In the genomic region with DNA sequence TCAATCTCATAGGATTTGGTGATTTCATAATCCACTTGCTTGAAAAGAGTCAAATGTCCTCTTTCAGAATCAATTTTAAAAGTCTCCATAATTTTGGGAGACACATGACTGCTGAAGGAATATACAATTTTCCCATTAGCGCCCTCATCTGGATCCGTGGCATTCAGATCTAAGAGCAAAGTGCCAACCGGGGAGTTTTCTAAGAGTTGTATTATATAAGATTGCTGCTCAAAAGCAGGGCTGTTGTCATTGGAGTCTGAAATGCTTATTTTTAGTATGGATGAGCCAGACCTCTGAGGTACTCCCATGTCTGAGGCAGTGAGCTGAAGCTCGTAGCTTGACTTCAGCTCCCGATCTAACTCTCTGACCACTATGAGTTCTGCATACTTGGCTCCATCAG, we compare ENCODE assay signal across 11 cellular contexts. TPM values are rescaled to one million over a fixed set of nuclear protein-coding genes. Genes with fewer than 3 reads are reported as not detected.
DNase-seq lines count a peak whose midpoint lies in the region.
"Had no signal": no experiment of that assay in that cellular context is flagged by ENCODE, and none has a peak within 500 bp of the region (broad histone marks: within the 10 kb centered on the region; RNA-seq: fewer than 3 reads in every experiment).

No MANE protein-coding gene starts in this region.

- H3K36me3 ChIP-seq in GM23248 (ENCODE audit: low read depth) (peaks cover 46% of the 10 kb centered on the region), iPS-18a (ENCODE audit: control insufficient read depth, low read depth, low read length) (peaks cover 48% of the 10 kb centered on the region)

- peak overlapping the region; percentile 93 for H3K9ac ChIP-seq in GM23248
- peak overlapping the region; percentile 81 for H3K9ac ChIP-seq in iPS-18a (ENCODE audit: low read length)

- H3K27me3 ChIP-seq in GM23248 (replicated peaks; ENCODE audit: insufficient read depth) (no peaks in the 10 kb centered on the region), iPS-18a (ENCODE audit: control insufficient read depth, insufficient read depth, low read length) (no peaks in the 10 kb centered on the region)

- no peaks in the 10 kb centered on the region for H4K20me1 ChIP-seq in GM23248 (ENCODE audit: insufficient read depth)

- H3K4me1 ChIP-seq in GM23248 (ENCODE audit: insufficient read depth) (peaks cover 28% of the 10 kb centered on the region), iPS-18a (ENCODE audit: control insufficient read depth, low read depth, low read length) (peaks cover 53% of the 10 kb centered on the region)

- peaks cover 86% of the 10 kb centered on the region for H3K79me2 ChIP-seq in GM23248 (ENCODE audit: insufficient read depth)

- no peaks in the 10 kb centered on the region for H3K9me3 ChIP-seq in GM23248 (ENCODE audit: low read depth)
- H3K9me3 ChIP-seq in iPS-18a (ENCODE audit: control insufficient read depth, low read depth, low read length): no peaks in the 10 kb centered on the region

- in situ Hi-C loops in GM23248 (cut with MboI): loop anchor here (25.0 kb wide), 2 partner anchors 331 to 1156 kb away; no protein-coding TSS in a partner anchor

- H3K4me2 ChIP-seq in GM23248 (ENCODE audit: unreplicated experiment): peak overlapping the region; percentile 94

- H3F3A ChIP-seq in GM23248 (ENCODE audit: insufficient read depth): peaks cover 69% of the 10 kb centered on the region

- 0 out of 2 replicates have a peak overlapping the region, but pooled peaks have one; percentile 11 for H2AFZ ChIP-seq in GM23248

- WGBS in GM23248 (ENCODE audit: low coverage in 1 of 2, low lambda C conversion rate in 2 of 2, missing lambda C conversion rate in 2 of 2), 2 experiments: 0 to 1% methylated on average over 5 of the region's 5 CpGs

- peak; percentile 83 for DNase-seq in GM23248
- DNase-seq in astrocyte of the hippocampus (ENCODE audit: low read depth, low spot score): peak; percentile 48
- no peak for DNase-seq in NCI-H82 (lab: John Stamatoyannopoulos, UW)
- no peak for DNase-seq in SIG-M5 treated with dmso at 0.1 percent for 504 hours (lab: John Stamatoyannopoulos, UW; ENCODE audit: unreplicated experiment)
- DNase-seq in HPDE6-E6E7 (ENCODE audit: extremely low spot score): no peak
- no peak for DNase-seq in AML-193 (lab: John Stamatoyannopoulos, UW)
- DNase-seq: NCI-H226 had no signal

- H3K4me3 ChIP-seq in GM23248 (peak overlapping the region; percentile 98), iPS-18a (ENCODE audit: low read length) (peak overlapping the region; percentile 96), skin epidermis (peak overlapping the region; percentile 24 to 47 (median 36))

- H3K27ac ChIP-seq in GM23248 (peak overlapping the region; percentile 88), iPS-18a (ENCODE audit: low read length) (no peak overlapping the region), skin epidermis (peak overlapping the region in 17 of 21 experiments; percentile 3 to 81 (median 72))
- H3K27ac ChIP-seq: epithelial cell of prostate had no signal

- H3K9me2 ChIP-seq in GM23248 (ENCODE audit: insufficient read depth): no peaks in the 10 kb centered on the region

RNA-seq across cellular contexts. Expression of gene PCDH18, which starts 1.2 kb away (rescaled TPM):
- 236 and 255 TPM in 2 replicates for total RNA-seq in GM23248 (2014; rRNA removed; shearing (Covaris generic))
- polyA plus RNA-seq in GM23248 (2016; fragmentation: Nextera tagmentation; extraction: Ambion mirVana): 114 and 119 TPM in 2 replicates
- total RNA-seq: activated CD8-positive, alpha-beta memory T cell treated with anti-CD3 and anti-CD28 coated beads for 36 hours had no signal

Comparison
In these comparisons a context has a peak if more than half of its experiments do, and no peak if none do; other contexts are left out.
1. DNase-seq: peak in GM23248 (single experiment) and astrocyte of the hippocampus (single experiment); none in NCI-H82 (single experiment), SIG-M5 treated with dmso at 0.1 percent for 504 hours (single experiment), HPDE6-E6E7 (single experiment) and AML-193 (0 of 2).
2. H3K4me3 ChIP-seq: peak in every context shown above with its lines; median percentile 98 in GM23248; 96 in iPS-18a; 36 in skin epidermis.